Comparison of ENCODE assay signal across 7 cellular contexts in genomic region chr5:53481887-53482716, GRCh38. TPM values are rescaled to one million over a fixed set of nuclear protein-coding genes. Genes with fewer than 3 reads are reported as not detected.
DNase-seq lines count a peak whose midpoint lies in the region; ATAC-seq, FAIRE-seq and TF ChIP-seq lines count a peak whose summit lies in the region.

No MANE protein-coding gene starts in this region.

- peak; percentile 78 for ATAC-seq in lung (ENCODE audit: insufficient read depth, low FRiP score)

- TF ChIP-seq CTCF in Loucy (conservative IDR thresholded peaks at IDR 0.05; ENCODE audit: low read length) (peak; percentile 17; the same call in 1 of the 2 replicates), lung (IDR thresholded peaks at IDR 0.05; ENCODE audit: control extremely low read depth, extremely low read depth) (no peak)

- H3K4me3 ChIP-seq in H7 (ENCODE audit: insufficient read depth, low read depth, low read length) (peak overlapping the region; percentile 77), Loucy (ENCODE audit: low read length, poor library complexity, severe bottlenecking) (peak overlapping the region; percentile 87), lung (peak overlapping the region; percentile 37)

- H3K27me3 ChIP-seq in H7 (ENCODE audit: control insufficient read depth, insufficient read depth, low read length) (peaks cover 11% of the 10 kb centered on the region; the same call in 1 of the 2 replicates), Loucy (ENCODE audit: insufficient read depth, low read length, poor library complexity, severe bottlenecking) (no peaks in the 10 kb centered on the region), lung (ENCODE audit: control insufficient read depth, insufficient read depth) (no peaks in the 10 kb centered on the region)

- no peak overlapping the region for H3K27ac ChIP-seq in lung (ENCODE audit: low read depth in 1 of 2, low read length in 1 of 2)

- H3K4me2 ChIP-seq in Loucy (ENCODE audit: low read depth, low read length, poor library complexity, severe bottlenecking), result peak overlapping the region; percentile 86

- H3K79me2 ChIP-seq in Loucy (ENCODE audit: insufficient read depth, low read length), result no peaks in the 10 kb centered on the region

- no peak for FAIRE-seq in GM12891 (lab: Jason Lieb, UNC)

- WGBS in lung, 2 donors, result 0 to 1% methylated on average over 36 of the region's 36 CpGs

- peak overlapping the region; percentile 97 for H2AFZ ChIP-seq in Loucy (ENCODE audit: low read length)

- H3K9me3 ChIP-seq in Loucy (ENCODE audit: insufficient read depth, low read depth, low read length), result no peaks in the 10 kb centered on the region
- H3K9me3 ChIP-seq in lung (ENCODE audit: control insufficient read depth in 2 of 2, insufficient read depth in 1 of 2, low read length in 1 of 2), result no peaks in the 10 kb centered on the region

- peak; percentile 52 for DNase-seq in GM12891 (ENCODE audit: insufficient read length, low spot score)
- peak; percentile 75 for DNase-seq in H7
- DNase-seq in activated CD4-positive, alpha-beta T cell treated with anti-CD3 and anti-CD28 coated beads for 1 hour, result peak; percentile 30
- peak; percentile 71 for DNase-seq in ecto neural progenitor cell (ENCODE audit: low spot score)
- DNase-seq in lung (ENCODE audit: low spot score), result peak; percentile 81
- DNase-seq in stimulated activated CD8-positive, alpha-beta memory T cell treated with anti-CD3 and anti-CD28 coated beads, Interleukin-15, amount 100 ng/mL, for 24 hours (ENCODE audit: low read depth), result peak; percentile 26

- no peak for TF ChIP-seq POLR2A in GM12891 (IDR thresholded peaks at IDR 0.05; ENCODE audit: low read depth, low read length)

- H3K36me3 ChIP-seq in H7 (replicated peaks; ENCODE audit: control insufficient read depth, insufficient read depth, low read length), result peaks cover 8% of the 10 kb centered on the region
- no peaks in the 10 kb centered on the region for H3K36me3 ChIP-seq in Loucy (ENCODE audit: insufficient read depth, low read length)
- no peaks in the 10 kb centered on the region for H3K36me3 ChIP-seq in lung (ENCODE audit: control insufficient read depth in 2 of 2, insufficient read depth in 2 of 2, low read length in 2 of 2)

- H3K4me1 ChIP-seq in Loucy (ENCODE audit: insufficient read depth, low read length, poor library complexity, severe bottlenecking), result peaks cover 10% of the 10 kb centered on the region
- peaks cover 0 to 7% of the 10 kb centered on the region in 2 donors for H3K4me1 ChIP-seq in lung (ENCODE audit: control insufficient read depth in 2 of 2, insufficient read depth in 2 of 2, low read length in 2 of 2)

- peak overlapping the region; percentile 70 for H3K9ac ChIP-seq in Loucy (ENCODE audit: low read depth, low read length, poor library complexity, severe bottlenecking)

- H4K20me1 ChIP-seq in Loucy (ENCODE audit: insufficient read depth, low read length, poor library complexity, severe bottlenecking), result no peaks in the 10 kb centered on the region

- no peaks in the 10 kb centered on the region for H3F3A ChIP-seq in Loucy (ENCODE audit: low read depth)

- H3K9me2 ChIP-seq in Loucy (replicated peaks; ENCODE audit: low read depth, low read length), result no peaks in the 10 kb centered on the region

TF ChIP-seq in GM12891, 5 proteins besides CTCF, POLR2A, EP300 and RAD21:
- no peak for TF ChIP-seq POLR2AphosphoS5 (IDR thresholded peaks at IDR 0.05; ENCODE audit: low read depth, low read length)
- no peak for TF ChIP-seq SPI1 (IDR thresholded peaks at IDR 0.05; ENCODE audit: low read depth, low read length)
- TF ChIP-seq PAX5 (IDR thresholded peaks at IDR 0.05; ENCODE audit: insufficient read depth, low read length, severe bottlenecking), result no peak
- no peak for TF ChIP-seq TAF1 (IDR thresholded peaks at IDR 0.05; ENCODE audit: low read depth, low read length)
- no peak for TF ChIP-seq POU2F2 (IDR thresholded peaks at IDR 0.05; ENCODE audit: low read depth, low read length)

RNA-seq across cellular contexts. Expression of gene FST, which starts 1.7 kb away (rescaled TPM):
- polyA plus RNA-seq in GM12891 (2012; ENCODE audit: low read depth, missing spikeins), result not detected
- 15.9 and 20.8 TPM in 2 replicates for total RNA-seq in H7 (2014; rRNA removed; shearing (Covaris generic))
- 1 to 10 TPM; 2.0 to 3.9 TPM for total RNA-seq in lung
- 1 to 10 TPM; 1.5 to 3.2 TPM for polyA plus RNA-seq in lung

Comparison
In these comparisons a context has a peak if more than half of its experiments do, and no peak if none do; other contexts are left out.
1. DNase-seq: peak in every context shown above with its lines; median percentile 81 in lung; 75 in H7; 71 in ecto neural progenitor cell; 52 in GM12891; 30 in activated CD4-positive, alpha-beta T cell treated with anti-CD3 and anti-CD28 coated beads for 1 hour; 26 in stimulated activated CD8-positive, alpha-beta memory T cell treated with anti-CD3 and anti-CD28 coated beads, Interleukin-15, amount 100 ng/mL, for 24 hours.
2. H3K4me3 ChIP-seq: peak in every context shown above with its lines; median percentile 87 in Loucy; 77 in H7; 37 in lung.